ENCODE assay signal across 1 cellular context in genomic region chr15:70196314-70197291, GRCh38.
TF ChIP-seq lines count a peak whose summit lies in the region.

No MANE protein-coding gene starts in this region.

TF ChIP-seq in HepG2, 621 proteins besides CTCF, POLR2A, EP300 and RAD21 (continued from another document and continues in another):
- TF ChIP-seq TBL1XR1 (IDR thresholded peaks at IDR 0.05; ENCODE audit: borderline replicate concordance, low read length, partially characterized antibody) (no peak), ZNF30 (CRISPR knock-in tag; IDR thresholded peaks at IDR 0.05) (no peak), ZNF160 (CRISPR knock-in tag; IDR thresholded peaks at IDR 0.05) (no peak), FIP1L1 (IDR thresholded peaks at IDR 0.05; ENCODE audit: borderline replicate concordance, insufficient read depth, low read depth, low read length) (no peak), ZNF724P (CRISPR knock-in tag; IDR thresholded peaks at IDR 0.05; ENCODE audit: borderline replicate concordance) (no peak), MXD4 (CRISPR knock-in tag; IDR thresholded peaks at IDR 0.05) (no peak), ZFP37 (CRISPR knock-in tag; IDR thresholded peaks at IDR 0.05; ENCODE audit: borderline replicate concordance) (no peak), ZNF451 (CRISPR knock-in tag; IDR thresholded peaks at IDR 0.05) (no peak), ZBTB46 (CRISPR knock-in tag; IDR thresholded peaks at IDR 0.05; ENCODE audit: borderline replicate concordance) (no peak), ZFP1 (CRISPR knock-in tag; IDR thresholded peaks at IDR 0.05) (no peak), ZFP36L2 (CRISPR knock-in tag; IDR thresholded peaks at IDR 0.05) (no peak), ZNF614 (CRISPR knock-in tag; IDR thresholded peaks at IDR 0.05; ENCODE audit: borderline replicate concordance) (no peak), ZNF674 (CRISPR knock-in tag; IDR thresholded peaks at IDR 0.05; ENCODE audit: low read depth) (no peak), HHEX (CRISPR knock-in tag; IDR thresholded peaks at IDR 0.05) (no peak), TP53 (CRISPR knock-in tag; conservative IDR thresholded peaks at IDR 0.05) (no peak), ZNF790 (CRISPR knock-in tag; IDR thresholded peaks at IDR 0.05; ENCODE audit: borderline replicate concordance) (no peak), XBP1 (CRISPR knock-in tag; IDR thresholded peaks at IDR 0.05) (no peak), TOE1 (CRISPR knock-in tag; IDR thresholded peaks at IDR 0.05) (0 out of 2 replicates have a peak, but pooled peaks have one; percentile 76), SOX6 (IDR thresholded peaks at IDR 0.05) (no peak), SOX6 (CRISPR knock-in tag; IDR thresholded peaks at IDR 0.05) (peak; percentile 74), ZNF205 (CRISPR knock-in tag; IDR thresholded peaks at IDR 0.05) (no peak), MED1 (CRISPR knock-in tag; IDR thresholded peaks at IDR 0.05) (peak; percentile 44), SOX5 (CRISPR knock-in tag; IDR thresholded peaks at IDR 0.05; ENCODE audit: borderline replicate concordance) (no peak), ARID2 (CRISPR knock-in tag; IDR thresholded peaks at IDR 0.05; ENCODE audit: borderline replicate concordance) (no peak; the same call in 1 of the 2 replicates), IRX3 (CRISPR knock-in tag; IDR thresholded peaks at IDR 0.05; ENCODE audit: borderline replicate concordance, low read depth) (no peak), EED (CRISPR knock-in tag; IDR thresholded peaks at IDR 0.05) (no peak), SETDB1 (CRISPR knock-in tag; IDR thresholded peaks at IDR 0.05; ENCODE audit: borderline replicate concordance) (peak; percentile 73; the same call in 1 of the 2 replicates), ZNF180 (CRISPR knock-in tag; IDR thresholded peaks at IDR 0.05; ENCODE audit: borderline replicate concordance, low read depth) (no peak), ATF7 (IDR thresholded peaks at IDR 0.05) (no peak), ATF7 (CRISPR knock-in tag; IDR thresholded peaks at IDR 0.05) (no peak), ZNF274 (CRISPR knock-in tag; IDR thresholded peaks at IDR 0.05) (0 out of 2 replicates have a peak, but pooled peaks have one; percentile 18), ZNF383 (CRISPR knock-in tag; IDR thresholded peaks at IDR 0.05; ENCODE audit: borderline replicate concordance) (no peak), MEIS2 (CRISPR knock-in tag; IDR thresholded peaks at IDR 0.05) (0 out of 2 replicates have a peak, but pooled peaks have one; percentile 20), SRSF9 (IDR thresholded peaks at IDR 0.05; ENCODE audit: borderline replicate concordance, insufficient read depth, low read depth, low read length, poor library complexity, severe bottlenecking) (no peak), GMEB2 (CRISPR knock-in tag; IDR thresholded peaks at IDR 0.05; ENCODE audit: low read depth) (no peak), RELA (CRISPR knock-in tag; IDR thresholded peaks at IDR 0.05) (no peak), TFE3 (CRISPR knock-in tag; IDR thresholded peaks at IDR 0.05) (0 out of 2 replicates have a peak, but pooled peaks have one; percentile 19), ZNF275 (CRISPR knock-in tag; IDR thresholded peaks at IDR 0.05; ENCODE audit: borderline replicate concordance) (no peak), ZNF841 (CRISPR knock-in tag; IDR thresholded peaks at IDR 0.05; ENCODE audit: borderline replicate concordance) (no peak), ZNF546 (CRISPR knock-in tag; conservative IDR thresholded peaks at IDR 0.05) (no peak), MIXL1 (CRISPR knock-in tag; IDR thresholded peaks at IDR 0.05) (no peak), ZNF367 (CRISPR knock-in tag; IDR thresholded peaks at IDR 0.05; ENCODE audit: borderline replicate concordance) (no peak), ADNP (CRISPR knock-in tag; IDR thresholded peaks at IDR 0.05) (no peak), PRDM15 (CRISPR knock-in tag; IDR thresholded peaks at IDR 0.05) (peak; percentile 35; the same call in 1 of the 2 replicates), CEBPB (IDR thresholded peaks at IDR 0.05; ENCODE audit: borderline replicate concordance, low read depth, low read length) (peak; percentile 96), ZNF543 (CRISPR knock-in tag; IDR thresholded peaks at IDR 0.05) (peak; percentile 50; the same call in 1 of the 2 replicates), ZNF18 (CRISPR knock-in tag; IDR thresholded peaks at IDR 0.05; ENCODE audit: insufficient replicate concordance) (no peak), GABPB1 (CRISPR knock-in tag; IDR thresholded peaks at IDR 0.05) (peak; percentile 44; the same call in 1 of the 2 replicates), ZNF574 (CRISPR knock-in tag; IDR thresholded peaks at IDR 0.05) (peak; percentile 46), PBX3 (CRISPR knock-in tag; IDR thresholded peaks at IDR 0.05; ENCODE audit: borderline replicate concordance) (no peak), MAX (IDR thresholded peaks at IDR 0.05) (no peak), SIN3B (IDR thresholded peaks at IDR 0.05; ENCODE audit: low read length) (no peak), ZNF720 (CRISPR knock-in tag; IDR thresholded peaks at IDR 0.05) (no peak), ZNF235 (CRISPR knock-in tag; IDR thresholded peaks at IDR 0.05; ENCODE audit: borderline replicate concordance) (no peak), SALL2 (CRISPR knock-in tag; IDR thresholded peaks at IDR 0.05) (no peak), TMF1 (CRISPR knock-in tag; IDR thresholded peaks at IDR 0.05; ENCODE audit: low read depth) (no peak)
